Comparison of ENCODE assay signal across 20 cellular contexts in the genomic region with DNA sequence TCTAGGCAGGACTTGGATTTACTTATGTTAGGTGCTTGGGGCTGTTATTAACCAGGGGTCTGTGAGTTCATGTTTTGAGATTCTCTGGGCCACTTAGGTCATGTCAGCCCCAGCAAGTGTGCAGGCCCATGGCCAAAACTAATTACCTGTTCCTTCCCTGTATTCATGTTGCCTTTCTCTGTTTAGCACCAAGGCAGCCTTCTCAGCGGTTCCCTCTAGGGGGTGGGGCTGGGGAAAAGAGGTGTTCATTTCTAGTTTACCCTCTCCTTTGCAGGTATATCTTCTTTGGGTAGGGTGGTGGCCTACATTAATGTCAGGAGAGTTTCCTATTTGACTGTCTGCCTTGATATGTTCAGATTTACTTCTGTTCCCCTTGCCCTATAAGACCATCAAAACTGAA.
A peak's percentile ranks its signal among the peaks of the same experiment; 100 is the strongest.
DNase-seq lines count a peak whose midpoint lies in the region; ATAC-seq, FAIRE-seq and TF ChIP-seq lines count a peak whose summit lies in the region.
"Had no signal": no experiment of that assay in that cellular context is flagged by ENCODE, and none has a peak within 500 bp of the region (broad histone marks: within the 10 kb centered on the region; RNA-seq: fewer than 3 reads in every experiment).

No MANE protein-coding gene starts in this region.

- no peaks in the 10 kb centered on the region for H3K9me3 ChIP-seq in CD8-positive, alpha-beta memory T cell (ENCODE audit: low read length)
- H3K9me3 ChIP-seq: mucosa of descending colon, ovary, thoracic aorta had no signal

- H3K27me3 ChIP-seq in CD8-positive, alpha-beta memory T cell (ENCODE audit: insufficient read depth, low read length, poor library complexity, severe bottlenecking) = no peaks in the 10 kb centered on the region
- H3K27me3 ChIP-seq: hepatocyte, ovary had no signal

- peaks cover 0 to 5% (median 3%) of the 10 kb centered on the region in 3 donors for H3K36me3 Mint-ChIP-seq in CD8-positive, alpha-beta memory T cell
- peaks cover 5% of the 10 kb centered on the region for H3K36me3 Mint-ChIP-seq in activated T-helper 1 cell treated with anti-CD3 and anti-CD28 coated beads, Interleukin-12 subunit alpha, Interleukin-12 subunit beta, Interleukin-2, Interleukin-4 antibody, amounts not matched to agents 30 ng/mL and 10 ng/mL and 1 ng/mL, durations not matched to agents 14 hours and 24 hours and 36 hours (ENCODE audit: low read depth)
- no peaks in the 10 kb centered on the region for H3K36me3 Mint-ChIP-seq in natural killer cell

- H3K27ac ChIP-seq in CD8-positive, alpha-beta memory T cell (ENCODE audit: low read depth, low read length) = no peak overlapping the region
- H3K27ac ChIP-seq: hepatocyte, ovary, skin epidermis, thoracic aorta had no signal

- no peak for DNase-seq in CD8-positive, alpha-beta memory T cell
- no peak for DNase-seq in GM18507 (ENCODE audit: extremely low spot score, insufficient read length, low read depth)
- DNase-seq in activated T-helper 1 cell treated with anti-CD3 and anti-CD28 coated beads, Interleukin-12 subunit alpha, Interleukin-12 subunit beta, Interleukin-2, Interleukin-4 antibody, amounts not matched to agents 30 ng/mL and 10 ng/mL and 1 ng/mL, durations not matched to agents 14 hours and 24 hours and 36 hours (ENCODE audit: low spot score) = no peak
- no peak for DNase-seq in natural killer cell
- no peak for DNase-seq in hypothalamus (lab: John Stamatoyannopoulos, UW)
- DNase-seq in NCI-H2227 (lab: John Stamatoyannopoulos, UW; ENCODE audit: unreplicated experiment) = no peak
- no peak for DNase-seq in NCI-H748 (lab: John Stamatoyannopoulos, UW; ENCODE audit: unreplicated experiment)
- DNase-seq in NCI-H1694 treated with DMSO at 0.1 percent for 48 hours (lab: John Stamatoyannopoulos, UW) = no peak
- DNase-seq: activated effector memory CD4-positive, alpha-beta T cell treated with Interleukin-2 at 50 U/mL for 16 hours; amniotic stem cell; effector memory CD4-positive, alpha-beta T cell; mucosa of descending colon; NCI-H1436 treated with DMSO at 0.1 percent for 48 hours; ovary; stimulated activated CD4-positive, alpha-beta T cell treated with anti-CD3 and anti-CD28 coated beads, Interleukin-4, amount 100 ng/mL, for 24 hours; stimulated activated CD8-positive, alpha-beta memory T cell treated with anti-CD3 and anti-CD28 coated beads, Interleukin-4, amount 100 ng/mL, for 48 hours had no signal

- intact Hi-C loops in activated T-helper 1 cell treated with anti-CD3 and anti-CD28 coated beads, Interleukin-12 subunit alpha, Interleukin-12 subunit beta, Interleukin-2, Interleukin-4 antibody, amounts not matched to agents 30 ng/mL and 10 ng/mL and 1 ng/mL, durations not matched to agents 14 hours and 24 hours and 36 hours (cut with micrococcal nuclease) = loop anchor here (5.0 to 10.0 kb wide), 2 partner anchors 333 to 1509 kb away; partner anchors contain the start of genes BRCA2 and ZAR1L
- intact Hi-C loops in natural killer cell (cut with micrococcal nuclease) = loop anchor here (10.0 kb wide), 1 partner anchor 263 kb away; no protein-coding TSS in a partner anchor

- no peak for TF ChIP-seq CTCF in natural killer cell (IDR thresholded peaks at IDR 0.05)

- H3K27me3 Mint-ChIP-seq in CD8-positive, alpha-beta memory T cell = no peaks in the 10 kb centered on the region
- H3K27me3 Mint-ChIP-seq in activated T-helper 1 cell treated with anti-CD3 and anti-CD28 coated beads, Interleukin-12 subunit alpha, Interleukin-12 subunit beta, Interleukin-2, Interleukin-4 antibody, amounts not matched to agents 30 ng/mL and 10 ng/mL and 1 ng/mL, durations not matched to agents 14 hours and 24 hours and 36 hours (ENCODE audit: insufficient read depth) = no peaks in the 10 kb centered on the region
- H3K27me3 Mint-ChIP-seq in natural killer cell (ENCODE audit: low read depth in 2 of 2) = no peaks in the 10 kb centered on the region

- peak overlapping the region in 6 of 8 donors; percentile 3 to 52 (median 24) for H3K27ac Mint-ChIP-seq in CD8-positive, alpha-beta memory T cell
- H3K27ac Mint-ChIP-seq in activated T-helper 1 cell treated with anti-CD3 and anti-CD28 coated beads, Interleukin-12 subunit alpha, Interleukin-12 subunit beta, Interleukin-2, Interleukin-4 antibody, amounts not matched to agents 30 ng/mL and 10 ng/mL and 1 ng/mL, durations not matched to agents 14 hours and 24 hours and 36 hours = peak overlapping the region; percentile 1
- peak overlapping the region; percentile 33 to 82 for H3K27ac Mint-ChIP-seq in natural killer cell

- H3K4me3 Mint-ChIP-seq in CD8-positive, alpha-beta memory T cell = no peak overlapping the region
- no peak overlapping the region for H3K4me3 Mint-ChIP-seq in activated T-helper 1 cell treated with anti-CD3 and anti-CD28 coated beads, Interleukin-12 subunit alpha, Interleukin-12 subunit beta, Interleukin-2, Interleukin-4 antibody, amounts not matched to agents 30 ng/mL and 10 ng/mL and 1 ng/mL, durations not matched to agents 14 hours and 24 hours and 36 hours
- no peak overlapping the region for H3K4me3 Mint-ChIP-seq in natural killer cell

- peak; percentile 72 for FAIRE-seq in GM18507 (lab: Jason Lieb, UNC)
- FAIRE-seq: H1 had no signal

- POLR2A ChIA-PET in CD8-positive, alpha-beta memory T cell (lab: Charles Lee) = no interaction called here

- no peak overlapping the region for H3K4me3 ChIP-seq in CD8-positive, alpha-beta memory T cell (ENCODE audit: low read length)
- H3K4me3 ChIP-seq: hepatocyte, mucosa of descending colon, ovary, skin epidermis, thoracic aorta had no signal

- no peaks in the 10 kb centered on the region for H3K36me3 ChIP-seq in CD8-positive, alpha-beta memory T cell (ENCODE audit: insufficient read depth, low read length)
- H3K36me3 ChIP-seq: ovary, thoracic aorta had no signal

- no peak for ATAC-seq in natural killer cell
- ATAC-seq: mucosa of descending colon had no signal

- H3K9me3 Mint-ChIP-seq in CD8-positive, alpha-beta memory T cell = no peaks in the 10 kb centered on the region
- no peaks in the 10 kb centered on the region for H3K9me3 Mint-ChIP-seq in activated T-helper 1 cell treated with anti-CD3 and anti-CD28 coated beads, Interleukin-12 subunit alpha, Interleukin-12 subunit beta, Interleukin-2, Interleukin-4 antibody, amounts not matched to agents 30 ng/mL and 10 ng/mL and 1 ng/mL, durations not matched to agents 14 hours and 24 hours and 36 hours
- H3K9me3 Mint-ChIP-seq in natural killer cell = no peaks in the 10 kb centered on the region

- peaks cover 48 to 68% (median 66%) of the 10 kb centered on the region in 3 donors for H3K4me1 Mint-ChIP-seq in CD8-positive, alpha-beta memory T cell
- H3K4me1 Mint-ChIP-seq in activated T-helper 1 cell treated with anti-CD3 and anti-CD28 coated beads, Interleukin-12 subunit alpha, Interleukin-12 subunit beta, Interleukin-2, Interleukin-4 antibody, amounts not matched to agents 30 ng/mL and 10 ng/mL and 1 ng/mL, durations not matched to agents 14 hours and 24 hours and 36 hours (ENCODE audit: low read depth) = peaks cover 66% of the 10 kb centered on the region
- peaks cover 52 to 56% of the 10 kb centered on the region in 2 donors for H3K4me1 Mint-ChIP-seq in natural killer cell

- no peaks in the 10 kb centered on the region for H3K4me1 ChIP-seq in CD8-positive, alpha-beta memory T cell (ENCODE audit: insufficient read depth, low read length)

- CTCF ChIA-PET in CD8-positive, alpha-beta memory T cell (lab: Charles Lee) = interaction anchor here (1.0 to 1.9 kb wide), 3 partner anchors 60 to 64 kb away, joined by 3 to 6 read pairs (median 4); partner anchors contain the start of gene PDS5B

Comparison
In these comparisons a context has a peak if more than half of its experiments do, and no peak if none do; other contexts are left out.
1. H3K27ac Mint-ChIP-seq: peak in every context shown above with its lines; median percentile 58 in natural killer cell; 24 in CD8-positive, alpha-beta memory T cell; 1 in activated T-helper 1 cell treated with anti-CD3 and anti-CD28 coated beads, Interleukin-12 subunit alpha, Interleukin-12 subunit beta, Interleukin-2, Interleukin-4 antibody, amounts not matched to agents 30 ng/mL and 10 ng/mL and 1 ng/mL, durations not matched to agents 14 hours and 24 hours and 36 hours.